ENCODE assay signal across 2 cellular contexts in genomic region chr12:51705450-51705849, GRCh38.
A peak's percentile ranks its signal among the peaks of the same experiment; 100 is the strongest.
TF ChIP-seq lines count a peak whose summit lies in the region.

No MANE protein-coding gene starts in this region.

TF ChIP-seq in IMR-90, 13 proteins besides CTCF, POLR2A, EP300 and RAD21:
- no peak for TF ChIP-seq CEBPB (IDR thresholded peaks at IDR 0.05; ENCODE audit: low read depth, low read length)
- TF ChIP-seq SMC3 (IDR thresholded peaks at IDR 0.05; ENCODE audit: low read depth, low read length): no peak
- TF ChIP-seq NFE2L2 (IDR thresholded peaks at IDR 0.05; ENCODE audit: low read depth, low read length): no peak
- TF ChIP-seq RCOR1 (IDR thresholded peaks at IDR 0.05; ENCODE audit: insufficient replicate concordance, low read length): no peak
- no peak for TF ChIP-seq MXI1 (IDR thresholded peaks at IDR 0.05; ENCODE audit: borderline replicate concordance, low read depth, low read length)
- no peak for TF ChIP-seq USF2 (IDR thresholded peaks at IDR 0.05; ENCODE audit: low read depth, low read length)
- no peak for TF ChIP-seq FOS (IDR thresholded peaks at IDR 0.05; ENCODE audit: low read depth, low read length)
- TF ChIP-seq MAZ (IDR thresholded peaks at IDR 0.05; ENCODE audit: borderline replicate concordance, low read depth, low read length): no peak
- no peak for TF ChIP-seq CHD1 (IDR thresholded peaks at IDR 0.05; ENCODE audit: low read depth, low read length)

TF ChIP-seq in endothelial cell of umbilical vein, 7 proteins besides CTCF, POLR2A, EP300 and RAD21:
- TF ChIP-seq POLR2AphosphoS5 (IDR thresholded peaks at IDR 0.05; ENCODE audit: insufficient read depth, low read depth, low read length) (peak; percentile 27), MYC (IDR thresholded peaks at IDR 0.05; ENCODE audit: low read depth, low read length) (no peak), FOS (IDR thresholded peaks at IDR 0.05; ENCODE audit: borderline replicate concordance, insufficient read depth, low read length) (peak; percentile 84), MAX (IDR thresholded peaks at IDR 0.05; ENCODE audit: insufficient read depth, insufficient read length) (no peak)
